ENCODE assay signal across 12 cellular contexts in genomic region chr17:9217151-9218067, GRCh38.
DNase-seq lines count a peak whose midpoint lies in the region; ATAC-seq and TF ChIP-seq lines count a peak whose summit lies in the region.
"Had no signal": no experiment of that assay in that cellular context is flagged by ENCODE, and none has a peak within 500 bp of the region (broad histone marks: within the 10 kb centered on the region; RNA-seq: fewer than 3 reads in every experiment).

No MANE protein-coding gene starts in this region.

- H3K36me3 ChIP-seq in breast epithelium (no peaks in the 10 kb centered on the region), tibial artery (peaks cover 5 to 12% (median 7%) of the 10 kb centered on the region in 3 donors)

- H3K9me3 ChIP-seq in breast epithelium: peaks cover 0 to 14% of the 10 kb centered on the region in 2 donors
- peaks cover 0 to 5% (median 0%) of the 10 kb centered on the region in 3 donors for H3K9me3 ChIP-seq in tibial artery

- ATAC-seq in HG02840 (IDR thresholded peaks at IDR 0.05; ENCODE audit: low FRiP score, unreplicated experiment) (no peak), GM19351 (IDR thresholded peaks at IDR 0.05; ENCODE audit: unreplicated experiment) (no peak)
- ATAC-seq: activated T-cell treated with anti-CD3 and anti-CD28 coated beads, Interleukin-2, amount 50 U/mL, for 4 hours had no signal

- TF ChIP-seq CTCF in breast epithelium (IDR thresholded peaks at IDR 0.05): no peak
- no peak for TF ChIP-seq CTCF in tibial artery (IDR thresholded peaks at IDR 0.05)

- H3K27me3 ChIP-seq in breast epithelium: no peaks in the 10 kb centered on the region
- no peaks in the 10 kb centered on the region for H3K27me3 ChIP-seq in tibial artery
- H3K27me3 ChIP-seq: tibial nerve had no signal

- no peak for TF ChIP-seq POLR2A in breast epithelium (IDR thresholded peaks at IDR 0.05)

- H3K4me1 ChIP-seq in breast epithelium (no peaks in the 10 kb centered on the region), tibial artery (peaks cover 0 to 19% (median 8%) of the 10 kb centered on the region in 4 donors)

- peak overlapping the region; percentile 82 to 87 for H3K27ac ChIP-seq in breast epithelium
- H3K27ac ChIP-seq in tibial artery: peak overlapping the region; percentile 16 to 47

- intact Hi-C loops in breast epithelium (cut with DNase I; ENCODE audit: low total_unique reads): no loop called here
- intact Hi-C loops in tibial artery (cut with DNase I; ENCODE audit: low total_unique reads): no loop called here

- peak overlapping the region in 1 of 3 donors; percentile 37 for H3K4me3 ChIP-seq in breast epithelium
- no peak overlapping the region for H3K4me3 ChIP-seq in tibial artery
- H3K4me3 ChIP-seq: tibial nerve had no signal

- DNase-seq in NCI-H748 (lab: John Stamatoyannopoulos, UW; ENCODE audit: unreplicated experiment) (peak; percentile 46), NCI-H748 treated with DMSO at 0.1 percent for 48 hours (lab: John Stamatoyannopoulos, UW) (no peak), breast epithelium (ENCODE audit: low spot score in 2 of 2) (no peak), islet precursor cell (peak; percentile 84), tibial artery (no peak), NCI-H2029 treated with DMSO at 0.1 percent for 48 hours (lab: John Stamatoyannopoulos, UW) (no peak)
- DNase-seq: activated T-cell treated with anti-CD3 and anti-CD28 coated beads, Interleukin-2, amount 50 U/mL, for 4 hours; stimulated activated CD4-positive, alpha-beta T cell treated with anti-CD3 and anti-CD28 coated beads, Interleukin-2, amount 100 ng/mL, for 24 hours; T1000 had no signal

Comparison
In these comparisons a context has a peak if more than half of its experiments do, and no peak if none do; other contexts are left out.
1. DNase-seq: peak in NCI-H748 (single experiment) and islet precursor cell (single experiment); none in NCI-H748 treated with DMSO at 0.1 percent for 48 hours (single experiment), breast epithelium (0 of 2), tibial artery (0 of 2) and NCI-H2029 treated with DMSO at 0.1 percent for 48 hours (single experiment).